In the genomic region with DNA sequence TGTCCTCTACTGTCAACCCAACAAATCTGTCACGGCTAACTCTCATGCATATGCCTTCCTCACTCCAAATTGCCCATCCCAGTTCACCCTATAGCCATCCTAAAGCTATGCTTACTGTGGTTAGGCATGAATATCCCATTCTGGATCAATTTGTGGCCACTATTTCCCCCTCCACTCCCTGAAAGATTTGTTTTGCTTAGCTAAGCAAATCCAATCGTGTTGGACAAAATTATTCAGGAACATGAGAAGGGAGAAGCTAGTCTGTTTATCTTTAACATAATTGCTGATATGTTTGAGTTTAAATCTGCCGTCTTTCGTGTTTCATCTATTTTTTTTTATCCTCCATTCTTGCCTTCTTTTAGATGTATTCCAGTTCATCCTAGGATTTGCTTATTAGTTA, we compare ENCODE assay signal across 23 cellular contexts. TPM values are rescaled to one million over a fixed set of nuclear protein-coding genes. Genes with fewer than 3 reads are reported as not detected.
DNase-seq lines count a peak whose midpoint lies in the region; ATAC-seq, FAIRE-seq and TF ChIP-seq lines count a peak whose summit lies in the region.
"Had no signal": no experiment of that assay in that cellular context is flagged by ENCODE, and none has a peak within 500 bp of the region (broad histone marks: within the 10 kb centered on the region; RNA-seq: fewer than 3 reads in every experiment).

No MANE protein-coding gene starts in this region.

- H3K79me2 ChIP-seq in HepG2 (ENCODE audit: insufficient read depth, low read length): peaks cover 3% of the 10 kb centered on the region

- H3K9me3 Mint-ChIP-seq in endothelial cell (ENCODE audit: unreplicated experiment): no peaks in the 10 kb centered on the region
- H3K9me3 Mint-ChIP-seq in activated CD8-positive, alpha-beta memory T cell treated with anti-CD3 and anti-CD28 coated beads, Interleukin-2, amount 10 ng/mL, durations not matched to agents 7 days and 5 days (ENCODE audit: low read depth): no peaks in the 10 kb centered on the region
- H3K9me3 Mint-ChIP-seq: CD4-positive, alpha-beta T cell had no signal

- TF ChIP-seq RAD21 in HepG2 (CRISPR knock-in tag; IDR thresholded peaks at IDR 0.05): no peak

- no peak overlapping the region for H3K4me2 ChIP-seq in HepG2 (ENCODE audit: low read depth, low read length)
- H3K4me2 ChIP-seq: BLaER1 treated with 17β-estradiol and CSF1 and Interleukin-3, amounts not matched to agents 10 nM and 100 nM had no signal

- no peak overlapping the region for H2AFZ ChIP-seq in HepG2 (ENCODE audit: low read length)

- FAIRE-seq in HepG2 (lab: Jason Lieb, UNC): no peak
- FAIRE-seq: A204.1, D721Med, GM18507 had no signal

- H3K4me3 ChIP-seq in HepG2 (replicated peaks in 1 of 3; ENCODE audit: insufficient read depth in 1 of 3, low read depth in 2 of 3, low read length in 3 of 3) (no peak overlapping the region), right lobe of liver (no peak overlapping the region), gastroesophageal sphincter (no peak overlapping the region)
- H3K4me3 ChIP-seq: BLaER1 treated with 17β-estradiol and CSF1 and Interleukin-3, amounts not matched to agents 10 nM and 100 nM; MG63 had no signal

- in situ Hi-C loops in HepG2 (cut with HindIII; ENCODE audit: extremely low pct_ligation_motif_present, low pct_unique_long_range_greater_than_20kb): no loop called here

- H3K36me3 Mint-ChIP-seq in T-helper 17 cell (ENCODE audit: low read depth): peaks cover 2% of the 10 kb centered on the region
- peaks cover 6% of the 10 kb centered on the region for H3K36me3 Mint-ChIP-seq in endothelial cell (ENCODE audit: low read depth, unreplicated experiment)
- H3K36me3 Mint-ChIP-seq in activated CD8-positive, alpha-beta memory T cell treated with anti-CD3 and anti-CD28 coated beads, Interleukin-2, amount 10 ng/mL, durations not matched to agents 7 days and 5 days: peaks cover 42% of the 10 kb centered on the region

- no peak for DNase-seq in HepG2 (ENCODE audit: low spot score)
- no peak for DNase-seq in right lobe of liver
- DNase-seq in T-helper 17 cell: no peak
- no peak for DNase-seq in endothelial cell (ENCODE audit: low spot score)
- DNase-seq in ureter (ENCODE audit: low spot score): no peak
- no peak for DNase-seq in activated CD8-positive, alpha-beta memory T cell treated with anti-CD3 and anti-CD28 coated beads, Interleukin-2, amount 10 ng/mL, durations not matched to agents 7 days and 5 days
- DNase-seq: AML-193; CD4-positive, alpha-beta T cell; H7; KBM-7; MG63; NCI-H1105 treated with DMSO at 0.1 percent for 48 hours; NCI-H2029; NCI-H446 treated with DMSO at 0.1 percent for 48 hours; NCI-H526 treated with DMSO at 0.1 percent for 48 hours; Right ventricle myocardium superior; RPMI8226 had no signal

- WGBS in HepG2 (ENCODE audit: low lambda C conversion rate): 95% methylated on average over 4 of the region's 4 CpGs
- WGBS in right lobe of liver (ENCODE audit: insufficient coverage, low coverage, low lambda C conversion rate, missing lambda C conversion rate): 89% methylated on average over 4 of the region's 4 CpGs
- WGBS in gastroesophageal sphincter (ENCODE audit: low coverage in 1 of 2), 2 donors: 74 to 78% methylated on average over 3 to 4 of the region's 4 CpGs

- TF ChIP-seq EP300 in HepG2 (IDR thresholded peaks at IDR 0.05; ENCODE audit: low read depth in 2 of 2, low read length in 2 of 2) (no peak), HepG2 (CRISPR knock-in tag; IDR thresholded peaks at IDR 0.05; ENCODE audit: borderline replicate concordance) (no peak), gastroesophageal sphincter (IDR thresholded peaks at IDR 0.05) (no peak)

- CTCF ChIA-PET in HepG2 (lab: Yijun Ruan, JAX; ENCODE audit: low intra/inter-chr PET ratio, low total read pairs): no interaction called here
- CTCF ChIA-PET in activated CD8-positive, alpha-beta memory T cell treated with anti-CD3 and anti-CD28 coated beads, Interleukin-2, amount 10 ng/mL, durations not matched to agents 7 days and 5 days (lab: Charles Lee): interaction anchor here (0.7 kb wide), 1 partner anchor 10 kb away, joined by 4 read pairs; no protein-coding TSS in a partner anchor

- no peaks in the 10 kb centered on the region for H3K9me3 ChIP-seq in HepG2 (ENCODE audit: low read length)
- no peaks in the 10 kb centered on the region for H3K9me3 ChIP-seq in right lobe of liver
- H3K9me3 ChIP-seq in T-helper 17 cell (ENCODE audit: control insufficient read depth, low read length, poor library complexity, severe bottlenecking): no peaks in the 10 kb centered on the region
- peaks cover 0 to 3% (median 0%) of the 10 kb centered on the region in 3 donors for H3K9me3 ChIP-seq in gastroesophageal sphincter

- H3K27ac ChIP-seq in HepG2 (ENCODE audit: extremely low read length, insufficient read depth, low read length) (no peak overlapping the region), right lobe of liver (no peak overlapping the region), gastroesophageal sphincter (no peak overlapping the region)
- H3K27ac ChIP-seq: BLaER1 treated with 17β-estradiol and CSF1 and Interleukin-3, amounts not matched to agents 10 nM and 100 nM; HL-60 had no signal

- POLR2A ChIA-PET in HepG2 (lab: Yijun Ruan, JAX): no interaction called here

- intact Hi-C loops in HepG2 (cut with micrococcal nuclease; ENCODE audit: unreplicated experiment): loop anchor here (5.0 kb wide), 1 partner anchor 40 kb away; no protein-coding TSS in a partner anchor
- intact Hi-C loops in right lobe of liver (cut with DNase I): no loop called here

- H3K27ac Mint-ChIP-seq in T-helper 17 cell (peak overlapping the region; percentile 29), endothelial cell (ENCODE audit: unreplicated experiment) (peak overlapping the region; percentile 4)
- no peak overlapping the region for H3K27ac Mint-ChIP-seq in activated CD8-positive, alpha-beta memory T cell treated with anti-CD3 and anti-CD28 coated beads, Interleukin-2, amount 10 ng/mL, durations not matched to agents 7 days and 5 days
- H3K27ac Mint-ChIP-seq: CD4-positive, alpha-beta T cell had no signal

- peaks cover 3 to 14% of the 10 kb centered on the region in 2 experiments; a peak in 4 of 5 replicates for H3K36me3 ChIP-seq in HepG2 (replicated peaks in 1 of 2; ENCODE audit: control insufficient read depth in 1 of 2, insufficient read depth in 2 of 2, low read length in 2 of 2)
- H3K36me3 ChIP-seq in right lobe of liver: peaks cover 0 to 11% (median 2%) of the 10 kb centered on the region in 4 donors
- peaks cover 0 to 50% of the 10 kb centered on the region in 2 donors for H3K36me3 ChIP-seq in gastroesophageal sphincter

- H3K9ac ChIP-seq in HepG2 (ENCODE audit: insufficient read depth, low read depth, low read length): no peak overlapping the region
- H3K9ac ChIP-seq: BLaER1 treated with 17β-estradiol and CSF1 and Interleukin-3, amounts not matched to agents 10 nM and 100 nM had no signal

- H3K4me3 Mint-ChIP-seq in T-helper 17 cell (no peak overlapping the region), endothelial cell (ENCODE audit: unreplicated experiment) (no peak overlapping the region)
- H3K4me3 Mint-ChIP-seq in activated CD8-positive, alpha-beta memory T cell treated with anti-CD3 and anti-CD28 coated beads, Interleukin-2, amount 10 ng/mL, durations not matched to agents 7 days and 5 days: no peak overlapping the region
- H3K4me3 Mint-ChIP-seq: CD4-positive, alpha-beta T cell had no signal

- ATAC-seq in HepG2: no peak
- ATAC-seq in right lobe of liver: no peak
- no peak for ATAC-seq in T-helper 17 cell
- ATAC-seq in gastroesophageal sphincter: no peak
- no peak for ATAC-seq in activated CD8-positive, alpha-beta memory T cell treated with anti-CD3 and anti-CD28 coated beads, Interleukin-2, amount 10 ng/mL, durations not matched to agents 7 days and 5 days

- no TSS peak for BruUV-seq in HepG2 (replicated peaks; lab: Mats Ljungman, UMichigan)

- TF ChIP-seq CTCF in HepG2 (CRISPR knock-in tag; IDR thresholded peaks at IDR 0.05): no peak
- no peak for TF ChIP-seq CTCF in right lobe of liver (IDR thresholded peaks at IDR 0.05)
- TF ChIP-seq CTCF in endothelial cell (IDR thresholded peaks at IDR 0.05; ENCODE audit: unreplicated experiment): no peak
- no peak for TF ChIP-seq CTCF in gastroesophageal sphincter (IDR thresholded peaks at IDR 0.05)

- H3K27me3 Mint-ChIP-seq in T-helper 17 cell (no peaks in the 10 kb centered on the region), endothelial cell (ENCODE audit: unreplicated experiment) (peaks cover 3% of the 10 kb centered on the region)
- no peaks in the 10 kb centered on the region for H3K27me3 Mint-ChIP-seq in activated CD8-positive, alpha-beta memory T cell treated with anti-CD3 and anti-CD28 coated beads, Interleukin-2, amount 10 ng/mL, durations not matched to agents 7 days and 5 days
- H3K27me3 Mint-ChIP-seq: CD4-positive, alpha-beta T cell had no signal

- H3K27me3 ChIP-seq in HepG2 (ENCODE audit: control insufficient read depth in 1 of 2, insufficient read depth in 2 of 2, low read length in 2 of 2) (no peaks in the 10 kb centered on the region), right lobe of liver (no peaks in the 10 kb centered on the region), gastroesophageal sphincter (no peaks in the 10 kb centered on the region)
- H3K27me3 ChIP-seq: BLaER1 treated with 17β-estradiol and CSF1 and Interleukin-3, amounts not matched to agents 10 nM and 100 nM; MG63 had no signal

- no peak for TF ChIP-seq POLR2A in HepG2 (IDR thresholded peaks at IDR 0.05; ENCODE audit: insufficient read depth in 1 of 2, low read depth in 2 of 2, low read length in 2 of 2)
- TF ChIP-seq POLR2A in right lobe of liver (IDR thresholded peaks at IDR 0.05): no peak
- TF ChIP-seq POLR2A in gastroesophageal sphincter (IDR thresholded peaks at IDR 0.05): no peak

- no peaks in the 10 kb centered on the region for H4K20me1 ChIP-seq in HepG2 (ENCODE audit: insufficient read depth, low read length)

- H3K4me1 ChIP-seq in HepG2 (ENCODE audit: insufficient read depth, low read length): peaks cover 23% of the 10 kb centered on the region
- H3K4me1 ChIP-seq in right lobe of liver: peaks cover 0 to 15% (median 6%) of the 10 kb centered on the region in 4 donors
- peaks cover 0 to 6% (median 0%) of the 10 kb centered on the region in 3 donors for H3K4me1 ChIP-seq in gastroesophageal sphincter

- H3K4me1 Mint-ChIP-seq in T-helper 17 cell (peaks cover 19% of the 10 kb centered on the region), endothelial cell (ENCODE audit: unreplicated experiment) (no peaks in the 10 kb centered on the region)
- peaks cover 12% of the 10 kb centered on the region for H3K4me1 Mint-ChIP-seq in activated CD8-positive, alpha-beta memory T cell treated with anti-CD3 and anti-CD28 coated beads, Interleukin-2, amount 10 ng/mL, durations not matched to agents 7 days and 5 days

RNA-seq across cellular contexts. Expression of a gene that starts 43.6 kb away (rescaled TPM):
- total RNA-seq in HepG2 (2016; rRNA removed; fragmentation: Illumina TruSeq; extraction: Trizol) (24.4 and 33.6 TPM in 2 replicates), right lobe of liver (10 to 100 TPM; 20.4 to 43.3 (median 27.8) TPM), T-helper 17 cell (10 to 100 TPM; 72.7 to 82.7 TPM), endothelial cell (ENCODE audit: unreplicated experiment) (31.2 TPM), ureter (54.8 TPM), gastroesophageal sphincter (100 to 1,000 TPM in 1 of 4 donors, 10 to 100 TPM in 3; 62.9 to 125 (median 81.3) TPM)
- 17.8 and 18.0 TPM in 2 replicates for total RNA-seq in HepG2 (2016; cell fraction: cytosol; rRNA removed; fragmentation: Illumina TruSeq; extraction: Trizol; ENCODE audit: low read depth)
- 25.9 and 32.4 TPM in 2 replicates for total RNA-seq in HepG2 (2016; cell fraction: insoluble cytoplasmic fraction; rRNA removed; fragmentation: Illumina TruSeq; extraction: Trizol)
- 13.8 and 16.7 TPM in 2 replicates for total RNA-seq in HepG2 (2016; cell fraction: membrane; rRNA removed; fragmentation: Illumina TruSeq; extraction: Trizol)
- 23.0 and 24.0 TPM in 2 replicates for total RNA-seq in HepG2 (2016; cell fraction: nucleus; rRNA removed; fragmentation: Illumina TruSeq; extraction: Trizol)
- polyA plus RNA-seq in HepG2 (2011; rRNA removed): 24.7 and 25.0 TPM in 2 replicates
- 8.6 and 12.7 TPM in 2 replicates for polyA plus RNA-seq in HepG2 (2011; cell fraction: cytosol; rRNA removed)
- polyA plus RNA-seq in HepG2 (2011; cell fraction: nucleus; rRNA removed): 8.7 and 9.9 TPM in 2 replicates
- polyA plus RNA-seq in HepG2 (2012): 28.6 and 32.2 TPM in 2 replicates
- polyA plus RNA-seq in HepG2 (2016; cell fraction: cytosol; fragmentation: Illumina TruSeq; extraction: Trizol; ENCODE audit: low read depth): 1.6 and 1.8 TPM in 2 replicates
- polyA plus RNA-seq in HepG2 (2016; cell fraction: insoluble cytoplasmic fraction; fragmentation: Illumina TruSeq; extraction: Trizol; ENCODE audit: low read depth): 34.6 and 37.7 TPM in 2 replicates
- 7.0 and 7.6 TPM in 2 replicates for polyA plus RNA-seq in HepG2 (2016; cell fraction: membrane; fragmentation: Illumina TruSeq; extraction: Trizol; ENCODE audit: low read depth)
- 24.1 and 29.0 TPM in 2 replicates for polyA plus RNA-seq in HepG2 (2016; cell fraction: nucleus; fragmentation: Illumina TruSeq; extraction: Trizol; ENCODE audit: insufficient read depth, low read depth)
- 32.2 and 37.2 TPM in 2 replicates for polyA minus RNA-seq in HepG2 (2011; rRNA and poly(A)+ RNA removed; ENCODE audit: low replicate concordance)
- polyA minus RNA-seq in HepG2 (2011; cell fraction: cytosol; rRNA and poly(A)+ RNA removed): 29.5 and 38.6 TPM in 2 replicates
- 58.3 and 66.4 TPM in 2 replicates for polyA minus RNA-seq in HepG2 (2011; cell fraction: nucleus; rRNA and poly(A)+ RNA removed)
- total RNA-seq in activated CD8-positive, alpha-beta memory T cell treated with anti-CD3 and anti-CD28 coated beads, Interleukin-2, amount 10 ng/mL, durations not matched to agents 7 days and 5 days: 10 to 100 TPM; 56.4 to 57.0 TPM
